In the genomic region with DNA sequence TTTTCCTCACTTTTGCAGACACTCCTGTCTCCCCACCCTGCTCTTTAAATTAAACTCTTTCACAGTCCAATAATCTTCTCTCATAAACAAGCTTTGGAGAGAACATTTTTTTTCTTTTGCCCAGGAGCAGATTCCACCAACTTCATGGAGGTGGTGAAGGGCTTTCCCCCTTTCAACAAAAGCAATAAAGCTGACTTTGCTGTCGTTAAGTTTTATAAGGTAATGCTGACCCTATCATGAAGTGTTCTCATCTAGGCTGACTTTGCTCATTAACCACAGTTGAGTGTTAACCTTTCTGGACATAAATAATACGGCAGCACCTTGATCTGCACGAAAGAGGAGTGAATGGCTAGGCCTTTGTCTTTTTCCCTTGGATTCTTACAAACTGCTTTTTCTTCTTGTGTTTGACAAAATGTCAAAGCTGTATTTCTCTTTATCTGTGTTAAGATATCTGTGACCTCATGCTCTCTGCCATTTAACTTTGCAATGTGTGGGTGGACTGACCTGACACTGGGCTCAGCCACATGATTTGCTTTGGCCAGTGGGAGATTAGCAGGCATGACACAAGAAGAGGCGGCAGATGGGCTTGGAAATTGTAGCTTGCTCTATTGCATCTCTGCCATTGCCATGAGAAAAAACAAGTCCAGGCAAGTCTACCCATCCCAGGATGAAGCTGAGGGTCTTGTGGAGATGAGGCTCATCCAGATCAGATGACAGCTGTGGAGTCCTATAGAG, we compare ENCODE assay signal across 27 cellular contexts.
DNase-seq lines count a peak whose midpoint lies in the region; ATAC-seq and TF ChIP-seq lines count a peak whose summit lies in the region.
"Had no signal": no experiment of that assay in that cellular context is flagged by ENCODE, and none has a peak within 500 bp of the region (broad histone marks: within the 10 kb centered on the region; RNA-seq: fewer than 3 reads in every experiment).

No MANE protein-coding gene starts in this region.

- H3K4me3 ChIP-seq in MM.1S (ENCODE audit: low read length): no peak overlapping the region
- H3K4me3 ChIP-seq: BLaER1 treated with 17β-estradiol and CSF1 and Interleukin-3, amounts not matched to agents 10 nM and 100 nM; colonic mucosa; heart left ventricle; neural progenitor cell; SJSA1; spleen had no signal

- H2AFZ ChIP-seq in MM.1S (ENCODE audit: low read length): no peak overlapping the region
- H2AFZ ChIP-seq: neural progenitor cell, parathyroid adenoma had no signal

- DNase-seq in DMS79 (lab: John Stamatoyannopoulos, UW): peak; percentile 85
- peak; percentile 10 for DNase-seq in NCI-H1105 treated with DMSO at 0.1 percent for 48 hours (lab: John Stamatoyannopoulos, UW)
- peak; percentile 78 for DNase-seq in NCI-H510A (lab: John Stamatoyannopoulos, UW)
- peak; percentile 6 for DNase-seq in nephron progenitor cell
- no peak for DNase-seq in left cardiac atrium
- DNase-seq in MM.1S: no peak
- DNase-seq: activated CD4-positive, alpha-beta T cell treated with anti-CD3 and anti-CD28 coated beads for 1 hour; activated CD8-positive, alpha-beta T cell treated with anti-CD3 and anti-CD28 coated beads for 36 hours; activated naive CD4-positive, alpha-beta T cell treated with anti-CD3 and anti-CD28 coated beads, Interleukin-2, amount 50 U/mL, for 16 hours; amygdala; colonic mucosa; COR-L47; effector CD8-positive, alpha-beta T cell; foreskin fibroblast; heart left ventricle; kidney; NCI-H1436 treated with DMSO at 0.1 percent for 48 hours; right cardiac atrium; spleen; trophoblast cell had no signal

- H3K9ac ChIP-seq in MM.1S (ENCODE audit: low read length): no peak overlapping the region
- H3K9ac ChIP-seq: BLaER1 treated with 17β-estradiol and CSF1 and Interleukin-3, amounts not matched to agents 10 nM and 100 nM; neural progenitor cell; parathyroid adenoma had no signal

- no peaks in the 10 kb centered on the region for H3K9me2 ChIP-seq in MM.1S (replicated peaks; ENCODE audit: insufficient read depth, low read length)

- no peaks in the 10 kb centered on the region for H3K36me3 ChIP-seq in MM.1S (replicated peaks; ENCODE audit: insufficient read depth, low read length)
- H3K36me3 ChIP-seq: BLaER1 treated with 17β-estradiol and CSF1 and Interleukin-3, amounts not matched to agents 10 nM and 100 nM; colonic mucosa; heart left ventricle; neural progenitor cell; SJSA1; spleen had no signal

- H3K27ac Mint-ChIP-seq in nephron progenitor cell: peak overlapping the region; percentile 97
- H3K27ac Mint-ChIP-seq: activated CD8-positive, alpha-beta T cell treated with anti-CD3 and anti-CD28 coated beads for 36 hours; activated T-helper 17 cell treated with anti-CD3 and anti-CD28 coated beads, Interleukin-2, amount 50 U/mL, for 72 hours; neural progenitor cell had no signal

- no peaks in the 10 kb centered on the region for H3K27me3 ChIP-seq in MM.1S (replicated peaks; ENCODE audit: insufficient read depth, low read length)
- H3K27me3 ChIP-seq: BLaER1 treated with 17β-estradiol and CSF1 and Interleukin-3, amounts not matched to agents 10 nM and 100 nM; colonic mucosa; heart left ventricle; neural progenitor cell; SJSA1; spleen had no signal

- no peak overlapping the region for H3K4me2 ChIP-seq in MM.1S (ENCODE audit: low read depth, low read length)
- H3K4me2 ChIP-seq: BLaER1 treated with 17β-estradiol and CSF1 and Interleukin-3, amounts not matched to agents 10 nM and 100 nM; neural progenitor cell had no signal

- no peak overlapping the region for H3K4me3 Mint-ChIP-seq in nephron progenitor cell
- H3K4me3 Mint-ChIP-seq: activated CD8-positive, alpha-beta T cell treated with anti-CD3 and anti-CD28 coated beads for 36 hours; activated T-helper 17 cell treated with anti-CD3 and anti-CD28 coated beads, Interleukin-2, amount 50 U/mL, for 72 hours; neural progenitor cell had no signal

- no peaks in the 10 kb centered on the region for H3K79me2 ChIP-seq in MM.1S (ENCODE audit: low read length)
- H3K79me2 ChIP-seq: parathyroid adenoma had no signal

- ATAC-seq in left cardiac atrium: no peak
- ATAC-seq in GM18502 (IDR thresholded peaks at IDR 0.05; ENCODE audit: poor library complexity, unreplicated experiment): no peak
- ATAC-seq: activated CD8-positive, alpha-beta T cell treated with anti-CD3 and anti-CD28 coated beads for 36 hours; activated T-helper 17 cell treated with anti-CD3 and anti-CD28 coated beads, Interleukin-2, amount 50 U/mL, for 72 hours; HCT116; heart left ventricle; right cardiac atrium had no signal

- peaks cover 53% of the 10 kb centered on the region for H3K4me1 Mint-ChIP-seq in nephron progenitor cell
- H3K4me1 Mint-ChIP-seq: neural progenitor cell had no signal

- no peaks in the 10 kb centered on the region for H3F3A ChIP-seq in MM.1S (ENCODE audit: insufficient read depth, low read length)

- peaks cover 4% of the 10 kb centered on the region for H3K27me3 Mint-ChIP-seq in nephron progenitor cell (ENCODE audit: low read depth, poor library complexity)

- H3K4me1 ChIP-seq in MM.1S (ENCODE audit: low read length): no peaks in the 10 kb centered on the region
- H3K4me1 ChIP-seq: BLaER1 treated with 17β-estradiol and CSF1 and Interleukin-3, amounts not matched to agents 10 nM and 100 nM; colonic mucosa; heart left ventricle; parathyroid adenoma; SJSA1; spleen had no signal

- peaks cover 36% of the 10 kb centered on the region for H3K9me3 Mint-ChIP-seq in nephron progenitor cell
- H3K9me3 Mint-ChIP-seq: activated CD8-positive, alpha-beta T cell treated with anti-CD3 and anti-CD28 coated beads for 36 hours had no signal

- peaks cover 19% of the 10 kb centered on the region for H3K36me3 Mint-ChIP-seq in nephron progenitor cell (ENCODE audit: low read depth)
- H3K36me3 Mint-ChIP-seq: neural progenitor cell had no signal

- intact Hi-C loops in left cardiac atrium (cut with DNase I): no loop called here

- TF ChIP-seq CTCF in nephron progenitor cell (IDR thresholded peaks at IDR 0.05) (no peak), MM.1S (IDR thresholded peaks at IDR 0.05; ENCODE audit: low read length) (no peak)

- no peak overlapping the region for H3K27ac ChIP-seq in MM.1S (ENCODE audit: low read length)
- H3K27ac ChIP-seq: BLaER1 treated with 17β-estradiol and CSF1 and Interleukin-3, amounts not matched to agents 10 nM and 100 nM; colonic mucosa; heart left ventricle; neural progenitor cell; parathyroid adenoma; SJSA1; spleen had no signal

- H4K20me1 ChIP-seq in MM.1S (ENCODE audit: insufficient read depth, low read length): no peaks in the 10 kb centered on the region
- H4K20me1 ChIP-seq: BLaER1 treated with 17β-estradiol and CSF1 and Interleukin-3, amounts not matched to agents 10 nM and 100 nM had no signal

- H3K9me3 ChIP-seq in MM.1S (replicated peaks; ENCODE audit: insufficient read depth, low read length): no peaks in the 10 kb centered on the region
- H3K9me3 ChIP-seq: colonic mucosa, heart left ventricle, SJSA1, spleen had no signal

Comparison
In these comparisons a context has a peak if more than half of its experiments do, and no peak if none do; other contexts are left out.
1. DNase-seq: peak in DMS79 (single experiment), NCI-H1105 treated with DMSO at 0.1 percent for 48 hours (single experiment), NCI-H510A (single experiment) and nephron progenitor cell (single experiment); none in left cardiac atrium (single experiment) and MM.1S (single experiment).